Comparison of ENCODE assay signal across 39 cellular contexts in genomic region chr10:128545216-128545615, GRCh38.
"Had no signal": no experiment of that assay in that cellular context is flagged by ENCODE, and none has a peak within 500 bp of the region (broad histone marks: within the 10 kb centered on the region; RNA-seq: fewer than 3 reads in every experiment).

No MANE protein-coding gene starts in this region.

- H3K4me3 ChIP-seq: adrenal gland, ascending aorta, body of pancreas, breast epithelium, cardiac muscle cell had no signal

- H3K36me3 ChIP-seq: adrenal gland, ascending aorta, brain microvascular endothelial cell, breast epithelium, cardiac muscle cell had no signal

- H3K27ac Mint-ChIP-seq: activated naive CD4-positive, alpha-beta T cell treated with anti-CD3 and anti-CD28 coated beads for 36 hours; activated naive CD4-positive, alpha-beta T cell treated with anti-CD3 and anti-CD28 coated beads, Interleukin-2, amount 10 ng/mL, durations not matched to agents 7 days and 5 days; activated naive CD4-positive, alpha-beta T cell treated with anti-CD3 and anti-CD28 coated beads, Interleukin-2, amount 50 U/mL, for 24 hours; activated naive CD4-positive, alpha-beta T cell treated with anti-CD3 and anti-CD28 coated beads, Interleukin-2, amount 50 U/mL, for 72 hours; activated naive CD8-positive, alpha-beta T cell; activated naive CD8-positive, alpha-beta T cell treated with anti-CD3 and anti-CD28 coated beads for 36 hours; activated naive CD8-positive, alpha-beta T cell treated with anti-CD3 and anti-CD28 coated beads, Interleukin-2, amount 10 ng/mL, durations not matched to agents 7 days and 5 days; activated naive CD8-positive, alpha-beta T cell treated with anti-CD3 and anti-CD28 coated beads, Interleukin-2, amount 50 U/mL, for 24 hours; activated T-cell treated with anti-CD3 and anti-CD28 coated beads, Interleukin-2, amount 50 U/mL, for 24 hours; activated T-cell treated with anti-CD3 and anti-CD28 coated beads, Interleukin-2, amount 50 U/mL, for 72 hours; activated T-helper 1 cell treated with anti-CD3 and anti-CD28 coated beads, Interleukin-12 subunit alpha, Interleukin-12 subunit beta, Interleukin-2, Interleukin-4 antibody, amounts not matched to agents 30 ng/mL and 10 ng/mL and 1 ng/mL, durations not matched to agents 14 hours and 24 hours and 36 hours; activated T-helper 17 cell treated with anti-CD3 and anti-CD28 coated beads, Interleukin-2, amount 50 U/mL, for 72 hours; activated T-helper 2 cell treated with anti-CD3 and anti-CD28 coated beads, Interferon-gamma antibody, Interleukin-2, Interleukin-4, amounts not matched to agents 10 μg/mL and 5 μg/mL and 100 μg/mL, durations not matched to agents 14 hours and 24 hours and 36 hours had no signal

- H3K9me3 Mint-ChIP-seq: activated naive CD4-positive, alpha-beta T cell treated with anti-CD3 and anti-CD28 coated beads for 36 hours; activated naive CD4-positive, alpha-beta T cell treated with anti-CD3 and anti-CD28 coated beads, Interleukin-2, amount 10 ng/mL, durations not matched to agents 7 days and 5 days; activated naive CD4-positive, alpha-beta T cell treated with anti-CD3 and anti-CD28 coated beads, Interleukin-2, amount 50 U/mL, for 24 hours; activated naive CD4-positive, alpha-beta T cell treated with anti-CD3 and anti-CD28 coated beads, Interleukin-2, amount 50 U/mL, for 72 hours; activated naive CD8-positive, alpha-beta T cell treated with anti-CD3 and anti-CD28 coated beads for 36 hours; activated naive CD8-positive, alpha-beta T cell treated with anti-CD3 and anti-CD28 coated beads, Interleukin-2, amount 10 ng/mL, durations not matched to agents 7 days and 5 days; activated T-cell treated with anti-CD3 and anti-CD28 coated beads, Interleukin-2, amount 50 U/mL, for 24 hours; activated T-cell treated with anti-CD3 and anti-CD28 coated beads, Interleukin-2, amount 50 U/mL, for 4 hours; activated T-cell treated with anti-CD3 and anti-CD28 coated beads, Interleukin-2, amount 50 U/mL, for 72 hours; activated T-helper 1 cell treated with anti-CD3 and anti-CD28 coated beads, Interleukin-12 subunit alpha, Interleukin-12 subunit beta, Interleukin-2, Interleukin-4 antibody, amounts not matched to agents 30 ng/mL and 10 ng/mL and 1 ng/mL, durations not matched to agents 14 hours and 24 hours and 36 hours; activated T-helper 17 cell treated with anti-CD3 and anti-CD28 coated beads, Interleukin-2, amount 50 U/mL, for 72 hours; activated T-helper 2 cell treated with anti-CD3 and anti-CD28 coated beads, Interferon-gamma antibody, Interleukin-2, Interleukin-4, amounts not matched to agents 10 μg/mL and 5 μg/mL and 100 μg/mL, durations not matched to agents 14 hours and 24 hours and 36 hours had no signal

- H3K36me3 Mint-ChIP-seq: activated naive CD4-positive, alpha-beta T cell treated with anti-CD3 and anti-CD28 coated beads, Interleukin-2, amount 10 ng/mL, durations not matched to agents 7 days and 5 days; activated naive CD4-positive, alpha-beta T cell treated with anti-CD3 and anti-CD28 coated beads, Interleukin-2, amount 50 U/mL, for 24 hours; activated naive CD4-positive, alpha-beta T cell treated with anti-CD3 and anti-CD28 coated beads, Interleukin-2, amount 50 U/mL, for 72 hours; activated naive CD8-positive, alpha-beta T cell; activated naive CD8-positive, alpha-beta T cell treated with anti-CD3 and anti-CD28 coated beads for 36 hours; activated naive CD8-positive, alpha-beta T cell treated with anti-CD3 and anti-CD28 coated beads, Interleukin-2, amount 10 ng/mL, durations not matched to agents 7 days and 5 days; brain had no signal

- ATAC-seq: activated naive CD4-positive, alpha-beta T cell treated with anti-CD3 and anti-CD28 coated beads, Interleukin-2, amount 50 U/mL, for 72 hours; activated naive CD8-positive, alpha-beta T cell treated with anti-CD3 and anti-CD28 coated beads, Interleukin-2, amount 50 U/mL, for 24 hours; activated T-cell treated with anti-CD3 and anti-CD28 coated beads, Interleukin-2, amount 50 U/mL, for 4 hours; activated T-cell treated with anti-CD3 and anti-CD28 coated beads, Interleukin-2, amount 50 U/mL, for 72 hours; activated T-helper 17 cell treated with anti-CD3 and anti-CD28 coated beads, Interleukin-2, amount 50 U/mL, for 72 hours; body of pancreas had no signal

- H3K27ac ChIP-seq: adrenal gland, ascending aorta, body of pancreas, brain microvascular endothelial cell, breast epithelium, cardiac muscle cell had no signal

- H3K9me3 ChIP-seq: adrenal gland, ascending aorta, body of pancreas, breast epithelium had no signal

- H3K4me3 Mint-ChIP-seq: activated naive CD4-positive, alpha-beta T cell treated with anti-CD3 and anti-CD28 coated beads for 36 hours; activated naive CD4-positive, alpha-beta T cell treated with anti-CD3 and anti-CD28 coated beads, Interleukin-2, amount 10 ng/mL, durations not matched to agents 7 days and 5 days; activated naive CD4-positive, alpha-beta T cell treated with anti-CD3 and anti-CD28 coated beads, Interleukin-2, amount 50 U/mL, for 24 hours; activated naive CD8-positive, alpha-beta T cell; activated naive CD8-positive, alpha-beta T cell treated with anti-CD3 and anti-CD28 coated beads for 36 hours; activated naive CD8-positive, alpha-beta T cell treated with anti-CD3 and anti-CD28 coated beads, Interleukin-2, amount 10 ng/mL, durations not matched to agents 7 days and 5 days; activated naive CD8-positive, alpha-beta T cell treated with anti-CD3 and anti-CD28 coated beads, Interleukin-2, amount 50 U/mL, for 24 hours; activated T-cell treated with anti-CD3 and anti-CD28 coated beads, Interleukin-2, amount 50 U/mL, for 24 hours; activated T-cell treated with anti-CD3 and anti-CD28 coated beads, Interleukin-2, amount 50 U/mL, for 4 hours; activated T-cell treated with anti-CD3 and anti-CD28 coated beads, Interleukin-2, amount 50 U/mL, for 72 hours; activated T-helper 1 cell treated with anti-CD3 and anti-CD28 coated beads, Interleukin-12 subunit alpha, Interleukin-12 subunit beta, Interleukin-2, Interleukin-4 antibody, amounts not matched to agents 30 ng/mL and 10 ng/mL and 1 ng/mL, durations not matched to agents 14 hours and 24 hours and 36 hours; activated T-helper 17 cell treated with anti-CD3 and anti-CD28 coated beads, Interleukin-2, amount 50 U/mL, for 72 hours; brain; central memory CD8-positive, alpha-beta T cell had no signal

- H3K4me1 ChIP-seq: adrenal gland, ascending aorta, breast epithelium had no signal

- H3K4me1 Mint-ChIP-seq: activated naive CD4-positive, alpha-beta T cell treated with anti-CD3 and anti-CD28 coated beads, Interleukin-2, amount 10 ng/mL, durations not matched to agents 7 days and 5 days; activated naive CD4-positive, alpha-beta T cell treated with anti-CD3 and anti-CD28 coated beads, Interleukin-2, amount 50 U/mL, for 24 hours; activated naive CD8-positive, alpha-beta T cell treated with anti-CD3 and anti-CD28 coated beads for 36 hours; activated naive CD8-positive, alpha-beta T cell treated with anti-CD3 and anti-CD28 coated beads, Interleukin-2, amount 10 ng/mL, durations not matched to agents 7 days and 5 days; activated naive CD8-positive, alpha-beta T cell treated with anti-CD3 and anti-CD28 coated beads, Interleukin-2, amount 50 U/mL, for 24 hours; activated T-helper 17 cell treated with anti-CD3 and anti-CD28 coated beads, Interleukin-2, amount 50 U/mL, for 72 hours; central memory CD8-positive, alpha-beta T cell had no signal

- H3K27me3 ChIP-seq: ascending aorta, body of pancreas, brain microvascular endothelial cell, cardiac muscle cell had no signal

- DNase-seq: activated effector memory CD4-positive, alpha-beta T cell treated with anti-CD3 and anti-CD28 coated beads, Interleukin-2, amount 50 U/mL, for 16 hours; activated effector memory CD4-positive, alpha-beta T cell treated with Interleukin-2 at 50 U/mL for 16 hours; activated gamma-delta T cell; activated gamma-delta T cell treated with Interleukin-2 at 50 U/mL for 16 hours; activated naive CD4-positive, alpha-beta T cell; activated naive CD4-positive, alpha-beta T cell treated with anti-CD3 and anti-CD28 coated beads for 36 hours; activated naive CD4-positive, alpha-beta T cell treated with anti-CD3 and anti-CD28 coated beads, Interleukin-2, amount 10 ng/mL, durations not matched to agents 7 days and 5 days; activated naive CD4-positive, alpha-beta T cell treated with anti-CD3 and anti-CD28 coated beads, Interleukin-2, amount 50 U/mL, for 16 hours; activated naive CD4-positive, alpha-beta T cell treated with Interleukin-2 at 50 U/mL for 16 hours; activated naive CD8-positive, alpha-beta T cell treated with anti-CD3 and anti-CD28 coated beads for 36 hours; activated naive CD8-positive, alpha-beta T cell treated with anti-CD3 and anti-CD28 coated beads, Interleukin-2, amount 10 ng/mL, durations not matched to agents 7 days and 5 days; activated naive CD8-positive, alpha-beta T cell treated with anti-CD3 and anti-CD28 coated beads, Interleukin-2, amount 50 U/mL, for 24 hours; activated T-cell treated with anti-CD3 and anti-CD28 coated beads, Interleukin-2, amount 50 U/mL, for 24 hours; activated T-cell treated with anti-CD3 and anti-CD28 coated beads, Interleukin-2, amount 50 U/mL, for 4 hours; activated T-cell treated with anti-CD3 and anti-CD28 coated beads, Interleukin-2, amount 50 U/mL, for 48 hours; activated T-cell treated with anti-CD3 and anti-CD28 coated beads, Interleukin-2, amount 50 U/mL, for 72 hours; adrenal gland; amniotic stem cell; amygdala; anterior cingulate cortex; aorta; body of pancreas; brain microvascular endothelial cell; caudate nucleus; central memory CD4-positive, alpha-beta T cell; cerebellar nuclear complex had no signal

- FAIRE-seq: astrocyte, bronchial epithelial cell had no signal
